Comparison of ENCODE assay signal across 8 cellular contexts in genomic region chr13:27619093-27619705, GRCh38. TPM values are rescaled to one million over a fixed set of nuclear protein-coding genes. Genes with fewer than 3 reads are reported as not detected.
DNase-seq lines count a peak whose midpoint lies in the region; ATAC-seq, FAIRE-seq and TF ChIP-seq lines count a peak whose summit lies in the region.

No MANE protein-coding gene starts in this region.

- H3K36me3 Mint-ChIP-seq in activated CD4-positive, alpha-beta T cell treated with anti-CD3 and anti-CD28 coated beads for 36 hours (ENCODE audit: low read depth), result peaks cover 21% of the 10 kb centered on the region
- H3K36me3 Mint-ChIP-seq in activated naive CD8-positive, alpha-beta T cell treated with anti-CD3 and anti-CD28 coated beads for 36 hours, result peaks cover 36% of the 10 kb centered on the region

- CTCF ChIA-PET in activated CD4-positive, alpha-beta T cell treated with anti-CD3 and anti-CD28 coated beads for 36 hours (lab: Charles Lee), result interaction anchor here (0.6 to 2.5 kb wide), 7 partner anchors 11 to 257 kb away, joined by 3 to 9 read pairs (median 3); partner anchors contain the start of gene GTF3A

- no peaks in the 10 kb centered on the region for H3K27me3 ChIP-seq in thoracic aorta (replicated peaks; ENCODE audit: insufficient read depth)

- H3K4me1 Mint-ChIP-seq in activated CD4-positive, alpha-beta T cell treated with anti-CD3 and anti-CD28 coated beads for 36 hours, result peaks cover 40% of the 10 kb centered on the region
- H3K4me1 Mint-ChIP-seq in activated naive CD8-positive, alpha-beta T cell treated with anti-CD3 and anti-CD28 coated beads for 36 hours, result peaks cover 43% of the 10 kb centered on the region

- DNase-seq in activated CD4-positive, alpha-beta T cell treated with anti-CD3 and anti-CD28 coated beads for 36 hours, result no peak
- DNase-seq in activated CD4-positive, alpha-beta T cell treated with anti-CD3 and anti-CD28 coated beads, Interleukin-2, amount 50 U/mL, for 1 hour, result no peak
- no peak for DNase-seq in activated naive CD8-positive, alpha-beta T cell treated with anti-CD3 and anti-CD28 coated beads for 36 hours
- no peak for DNase-seq in thoracic aorta (ENCODE audit: low spot score)
- DNase-seq in NCI-H345 treated with DMSO at 0.1 percent for 48 hours (lab: John Stamatoyannopoulos, UW; ENCODE audit: unreplicated experiment), result no peak

- no peak for ATAC-seq in activated CD4-positive, alpha-beta T cell treated with anti-CD3 and anti-CD28 coated beads for 36 hours
- ATAC-seq in thoracic aorta (ENCODE audit: insufficient number of reproducible peaks, low FRiP score, low read depth), result no peak
- no peak for ATAC-seq in HG02610 (IDR thresholded peaks at IDR 0.05; ENCODE audit: unreplicated experiment)
- no peak for ATAC-seq in HG03045 (IDR thresholded peaks at IDR 0.05; ENCODE audit: unreplicated experiment)

- H3K4me1 ChIP-seq in thoracic aorta (ENCODE audit: control insufficient read depth in 1 of 2, low read depth in 2 of 2), result peaks cover 16 to 27% of the 10 kb centered on the region in 2 donors

- FAIRE-seq in islet of Langerhans (lab: Jason Lieb, UNC), result peak; percentile 41

- no peaks in the 10 kb centered on the region for H3K9me3 Mint-ChIP-seq in activated CD4-positive, alpha-beta T cell treated with anti-CD3 and anti-CD28 coated beads for 36 hours (ENCODE audit: low read depth)
- peaks cover 2% of the 10 kb centered on the region for H3K9me3 Mint-ChIP-seq in activated naive CD8-positive, alpha-beta T cell treated with anti-CD3 and anti-CD28 coated beads for 36 hours

- H3K27ac ChIP-seq in thoracic aorta, result peak overlapping the region in 1 of 2 donors; percentile 96

- H3K27me3 Mint-ChIP-seq in activated CD4-positive, alpha-beta T cell treated with anti-CD3 and anti-CD28 coated beads for 36 hours, result no peaks in the 10 kb centered on the region
- H3K27me3 Mint-ChIP-seq in activated naive CD8-positive, alpha-beta T cell treated with anti-CD3 and anti-CD28 coated beads for 36 hours, result no peaks in the 10 kb centered on the region

- H3K4me3 ChIP-seq in thoracic aorta, result peak overlapping the region; percentile 90

- no peaks in the 10 kb centered on the region for H3K9me3 ChIP-seq in thoracic aorta

- peak overlapping the region; percentile 92 for H3K4me3 Mint-ChIP-seq in activated CD4-positive, alpha-beta T cell treated with anti-CD3 and anti-CD28 coated beads for 36 hours
- H3K4me3 Mint-ChIP-seq in activated naive CD8-positive, alpha-beta T cell treated with anti-CD3 and anti-CD28 coated beads for 36 hours, result peak overlapping the region; percentile 90

- intact Hi-C loops in activated CD4-positive, alpha-beta T cell treated with anti-CD3 and anti-CD28 coated beads for 36 hours (cut with DNase I, micrococcal nuclease), result no loop called here

- H3K27ac Mint-ChIP-seq in activated CD4-positive, alpha-beta T cell treated with anti-CD3 and anti-CD28 coated beads for 36 hours, result peak overlapping the region; percentile 84
- no peak overlapping the region for H3K27ac Mint-ChIP-seq in activated naive CD8-positive, alpha-beta T cell treated with anti-CD3 and anti-CD28 coated beads for 36 hours

- no peaks in the 10 kb centered on the region for H3K36me3 ChIP-seq in thoracic aorta

- POLR2A ChIA-PET in activated CD4-positive, alpha-beta T cell treated with anti-CD3 and anti-CD28 coated beads for 36 hours (lab: Charles Lee), result no interaction called here

- TF ChIP-seq CTCF in thoracic aorta (IDR thresholded peaks at IDR 0.05), result no peak

RNA-seq across cellular contexts. Expression of gene LNX2, which starts 1.1 kb away (rescaled TPM):
- 1 to 10 TPM; 4.7 to 4.8 TPM for total RNA-seq in activated CD4-positive, alpha-beta T cell treated with anti-CD3 and anti-CD28 coated beads for 36 hours
- total RNA-seq in activated naive CD8-positive, alpha-beta T cell treated with anti-CD3 and anti-CD28 coated beads for 36 hours, result 1 to 10 TPM; 3.8 to 4.0 TPM
- total RNA-seq in thoracic aorta, result 1 to 10 TPM; 7.1 to 7.6 TPM

RNA-seq across cellular contexts. Expression of gene POLR1D, which starts 2.5 kb away (rescaled TPM):
- total RNA-seq in activated CD4-positive, alpha-beta T cell treated with anti-CD3 and anti-CD28 coated beads for 36 hours, result 100 to 1,000 TPM; 165 to 197 TPM
- total RNA-seq in activated naive CD8-positive, alpha-beta T cell treated with anti-CD3 and anti-CD28 coated beads for 36 hours, result 100 to 1,000 TPM; 162 to 165 TPM
- total RNA-seq in thoracic aorta, result 10 to 100 TPM; 89.0 to 95.7 TPM
